In genomic region chrX:24465524-24465850, GRCh38 we compare ENCODE assay signal across 8 cellular contexts. TPM values are rescaled to one million over a fixed set of nuclear protein-coding genes. Genes with fewer than 3 reads are reported as not detected.
DNase-seq lines count a peak whose midpoint lies in the region; ATAC-seq and TF ChIP-seq lines count a peak whose summit lies in the region.

No MANE protein-coding gene starts in this region.

- no peaks in the 10 kb centered on the region for H3K9me3 Mint-ChIP-seq in Calu3 (ENCODE audit: low read depth, unreplicated experiment)

- intact Hi-C loops in Calu3 (cut with micrococcal nuclease; ENCODE audit: unreplicated experiment): no loop called here
- intact Hi-C loops in sigmoid colon (cut with DNase I): no loop called here

- H3K36me3 ChIP-seq in fibroblast of lung (ENCODE audit: control insufficient read depth, insufficient read depth, low read length) (no peaks in the 10 kb centered on the region), sigmoid colon (no peaks in the 10 kb centered on the region)

- no peak for TF ChIP-seq EP300 in sigmoid colon (IDR thresholded peaks at IDR 0.05)

- CTCF ChIA-PET in Calu3 (lab: Charles Lee): interaction anchor here (0.8 to 1.0 kb wide), 2 partner anchors 29 to 33 kb away, joined by 3 to 5 read pairs; no protein-coding TSS in a partner anchor

- H2AFZ ChIP-seq in fibroblast of lung (ENCODE audit: low read length): peak overlapping the region; percentile 64

- BruUV-seq in Calu3 (replicated peaks; lab: Mats Ljungman, UMichigan): no TSS peak

- ATAC-seq in HG02759 (IDR thresholded peaks at IDR 0.05; ENCODE audit: unreplicated experiment): peak; percentile 23
- ATAC-seq in T-helper 17 cell: peak; percentile 12

- no peaks in the 10 kb centered on the region for H3K9me3 ChIP-seq in T-helper 17 cell (ENCODE audit: control insufficient read depth, low read length, poor library complexity, severe bottlenecking)
- no peaks in the 10 kb centered on the region for H3K9me3 ChIP-seq in fibroblast of lung (ENCODE audit: control insufficient read depth, insufficient read depth, low read depth, low read length)
- H3K9me3 ChIP-seq in sigmoid colon: no peaks in the 10 kb centered on the region

- H3K4me1 ChIP-seq in fibroblast of lung (ENCODE audit: control insufficient read depth, extremely low read depth, insufficient read depth, low read length): no peaks in the 10 kb centered on the region
- peaks cover 0 to 21% (median 0%) of the 10 kb centered on the region in 4 donors for H3K4me1 ChIP-seq in sigmoid colon

- H3K27ac Mint-ChIP-seq in Calu3 (ENCODE audit: unreplicated experiment): no peak overlapping the region
- peak overlapping the region; percentile 94 for H3K27ac Mint-ChIP-seq in T-helper 17 cell

- H3K27me3 ChIP-seq in fibroblast of lung (ENCODE audit: control insufficient read depth, insufficient read depth, low read length): no peaks in the 10 kb centered on the region
- H3K27me3 ChIP-seq in sigmoid colon: no peaks in the 10 kb centered on the region

- H3K27ac ChIP-seq in fibroblast of lung (ENCODE audit: insufficient read depth, low read length) (no peak overlapping the region), sigmoid colon (peak overlapping the region; percentile 79 to 89 (median 86))

- TF ChIP-seq CTCF in Calu3 (IDR thresholded peaks at IDR 0.05; ENCODE audit: unreplicated experiment) (no peak), fibroblast of lung (conservative IDR thresholded peaks at IDR 0.05 in 1 of 2, IDR thresholded peaks at IDR 0.05 in 1 of 2; ENCODE audit: low read depth in 1 of 2, low read length in 2 of 2) (no peak), sigmoid colon (IDR thresholded peaks at IDR 0.05) (no peak)

- 1% methylated on average over 27 of the region's 27 CpGs for WGBS in sigmoid colon, 2 donors

- peaks cover 8% of the 10 kb centered on the region for H3K4me1 Mint-ChIP-seq in Calu3 (ENCODE audit: low read depth, unreplicated experiment)
- peaks cover 17% of the 10 kb centered on the region for H3K4me1 Mint-ChIP-seq in T-helper 17 cell

- no peak for DNase-seq in Calu3
- peak in 2 of 3 donors; percentile 15 to 28 for DNase-seq in T-helper 17 cell
- DNase-seq in fibroblast of lung (ENCODE audit: low read depth in 2 of 2): no peak
- DNase-seq in sigmoid colon: no peak
- DNase-seq in activated CD8-positive, alpha-beta memory T cell treated with anti-CD3 and anti-CD28 coated beads for 24 hours: no peak
- DNase-seq in MV-4-11 (lab: John Stamatoyannopoulos, UW): no peak
- no peak for DNase-seq in GM19240 (ENCODE audit: insufficient read length, low spot score)

- H3K79me2 ChIP-seq in fibroblast of lung (ENCODE audit: control insufficient read depth, insufficient read depth, low read length): no peaks in the 10 kb centered on the region

- H3K4me2 ChIP-seq in fibroblast of lung (ENCODE audit: extremely low read depth, insufficient read depth, low read length): peak overlapping the region; percentile 48

- H3K27me3 Mint-ChIP-seq in Calu3 (ENCODE audit: unreplicated experiment) (no peaks in the 10 kb centered on the region), T-helper 17 cell (no peaks in the 10 kb centered on the region)

- no peaks in the 10 kb centered on the region for H4K20me1 ChIP-seq in fibroblast of lung (ENCODE audit: control insufficient read depth, extremely low read depth, insufficient read depth, low read length)

- peak overlapping the region; percentile 49 to 59 (median 53) for H3K4me3 ChIP-seq in fibroblast of lung (replicated peaks in 1 of 4; ENCODE audit: control extremely low read depth in 1 of 4, insufficient read depth in 1 of 4, low read depth in 3 of 4, low read length in 4 of 4)
- H3K4me3 ChIP-seq in sigmoid colon: peak overlapping the region; percentile 54 to 75 (median 72)

- H3K4me3 Mint-ChIP-seq in Calu3 (ENCODE audit: low read depth, unreplicated experiment) (peak overlapping the region; percentile 81), T-helper 17 cell (peak overlapping the region; percentile 87)

- TF ChIP-seq POLR2A in sigmoid colon (IDR thresholded peaks at IDR 0.05): no peak

- peak overlapping the region; percentile 53 for H3K9ac ChIP-seq in fibroblast of lung (ENCODE audit: insufficient read depth, low read length)

- H3K36me3 Mint-ChIP-seq in Calu3 (ENCODE audit: insufficient read depth, unreplicated experiment) (peaks cover 18% of the 10 kb centered on the region), T-helper 17 cell (ENCODE audit: low read depth) (no peaks in the 10 kb centered on the region)

RNA-seq across cellular contexts. Expression of gene PDK3, which starts 0.4 kb away (rescaled TPM):
- total RNA-seq in Calu3 (2022) (10.7 and 13.7 TPM in 2 replicates), T-helper 17 cell (10 to 100 TPM; 20.3 to 21.2 TPM), fibroblast of lung (2.8 and 5.1 TPM in 2 replicates), sigmoid colon (10 to 100 TPM; 47.6 to 63.2 (median 59.0) TPM)
- polyA plus RNA-seq in fibroblast of lung (3.7 and 4.2 TPM in 2 replicates), sigmoid colon (10 to 100 TPM in 1 of 3 donors, 1 to 10 TPM in 2; 3.6 to 11.1 (median 9.7) TPM)
- 2.3 and 2.4 TPM in 2 replicates for polyA plus RNA-seq in fibroblast of lung (2012)
- 2.8 and 2.9 TPM in 2 replicates for polyA minus RNA-seq in fibroblast of lung (ENCODE audit: low replicate concordance)

Comparison
In these comparisons a context has a peak if more than half of its experiments do, and no peak if none do; other contexts are left out.
1. DNase-seq: peak in T-helper 17 cell (2 of 3); none in Calu3 (single experiment), fibroblast of lung (0 of 2), sigmoid colon (single experiment), activated CD8-positive, alpha-beta memory T cell treated with anti-CD3 and anti-CD28 coated beads for 24 hours (single experiment), MV-4-11 (single experiment) and GM19240 (single experiment).